In genomic region chr19:45182758-45183157, GRCh38 we compare ENCODE assay signal across 18 cellular contexts. TPM values are rescaled to one million over a fixed set of nuclear protein-coding genes. Genes with fewer than 3 reads are reported as not detected.
DNase-seq lines count a peak whose midpoint lies in the region; ATAC-seq and TF ChIP-seq lines count a peak whose summit lies in the region.
"Had no signal": no experiment of that assay in that cellular context is flagged by ENCODE, and none has a peak within 500 bp of the region (broad histone marks: within the 10 kb centered on the region; RNA-seq: fewer than 3 reads in every experiment).

No MANE protein-coding gene starts in this region.

- BruUV-seq in PC-9 (replicated peaks; lab: Mats Ljungman, UMichigan) = no TSS peak

- POLR2A ChIA-PET in PC-9 (lab: Charles Lee; ENCODE audit: unreplicated experiment) = no interaction called here

- H3K36me3 Mint-ChIP-seq in endothelial cell (ENCODE audit: low read depth, unreplicated experiment) = peaks cover 17% of the 10 kb centered on the region

- 64 to 70% methylated on average over 4 of the region's 4 CpGs for WGBS in heart right ventricle, 2 donors

- peak overlapping the region; percentile 46; the same call in 1 of the 2 replicates for H3K4me2 ChIP-seq in PC-9
- H3K4me2 ChIP-seq: A549 had no signal

- no peaks in the 10 kb centered on the region for H3K9me2 ChIP-seq in PC-9 (ENCODE audit: insufficient read depth)

- no peak for TF ChIP-seq CTCF in heart right ventricle (IDR thresholded peaks at IDR 0.05)
- no peak for TF ChIP-seq CTCF in PC-9 (conservative IDR thresholded peaks at IDR 0.05)
- TF ChIP-seq CTCF in endothelial cell (IDR thresholded peaks at IDR 0.05; ENCODE audit: unreplicated experiment) = no peak

- H3K27ac Mint-ChIP-seq in endothelial cell (ENCODE audit: unreplicated experiment) = no peak overlapping the region

- CTCF ChIA-PET in PC-9 (lab: Charles Lee) = interaction anchor here (0.6 kb wide), 1 partner anchor 119 kb away, joined by 7 read pairs; no protein-coding TSS in a partner anchor

- intact Hi-C loops in Right ventricle myocardium inferior (cut with DNase I) (no loop called here), heart right ventricle (cut with DNase I) (loop anchor here in 2 of 10 donors (10.0 kb wide), 2 partner anchors 62 to 88 kb away; partner anchors contain the start of genes EXOC3L2 (in 1 of the 2) and PPP1R37 (in 1 of the 2)), PC-9 (cut with micrococcal nuclease; ENCODE audit: unreplicated experiment) (no loop called here)

- H3K4me3 ChIP-seq in heart right ventricle (no peak overlapping the region), PC-9 (no peak overlapping the region)
- H3K4me3 ChIP-seq: A549 had no signal

- peaks cover 4% of the 10 kb centered on the region; the same call in 1 of the 2 replicates for H4K20me1 ChIP-seq in PC-9 (ENCODE audit: insufficient read depth)

- peaks cover 35% of the 10 kb centered on the region for H3K79me2 ChIP-seq in PC-9 (ENCODE audit: low read depth)

- H3K27me3 ChIP-seq in heart right ventricle (no peaks in the 10 kb centered on the region), PC-9 (ENCODE audit: insufficient read depth, low read depth) (no peaks in the 10 kb centered on the region)

- no peak overlapping the region for H3K27ac ChIP-seq in heart right ventricle
- no peak overlapping the region for H3K27ac ChIP-seq in PC-9
- H3K27ac ChIP-seq: A549 had no signal

- no peak for ATAC-seq in Right ventricle myocardium inferior
- no peak for ATAC-seq in heart right ventricle
- ATAC-seq: A549 had no signal

- peak overlapping the region; percentile 35 for H3K4me3 Mint-ChIP-seq in endothelial cell (ENCODE audit: unreplicated experiment)

- H2AFZ ChIP-seq in PC-9 = no peak overlapping the region

- H3K4me1 ChIP-seq in heart right ventricle (peaks cover 3 to 42% (median 24%) of the 10 kb centered on the region in 9 donors), PC-9 (replicated peaks; ENCODE audit: insufficient read depth) (peaks cover 28% of the 10 kb centered on the region)

- H3K27me3 Mint-ChIP-seq in endothelial cell (ENCODE audit: unreplicated experiment) = peaks cover 14% of the 10 kb centered on the region

- H3K36me3 ChIP-seq in heart right ventricle = peaks cover 0 to 18% (median 0%) of the 10 kb centered on the region in 9 donors
- H3K36me3 ChIP-seq in PC-9 (ENCODE audit: low read depth) = no peaks in the 10 kb centered on the region

- DNase-seq in Right ventricle myocardium inferior (ENCODE audit: missing footprints) (peak; percentile 37), heart right ventricle (no peak), PC-9 (peak in 1 of 2 experiments; percentile 53), endothelial cell (ENCODE audit: low spot score) (no peak), islet precursor cell (no peak), SIG-M5 treated with dmso at 0.1 percent for 504 hours (lab: John Stamatoyannopoulos, UW; ENCODE audit: unreplicated experiment) (no peak)
- no peak for DNase-seq in activated effector memory CD4-positive, alpha-beta T cell treated with Interleukin-2 at 50 U/mL for 16 hours
- DNase-seq: C1 segment of cervical spinal cord, DMS153, EL, IMR-90, Kasumi-1, NCI-H1105, NCI-H187, NCI-H2171, NCI-H446 treated with DMSO at 0.1 percent for 48 hours had no signal

- H3K9me3 Mint-ChIP-seq in endothelial cell (ENCODE audit: unreplicated experiment) = no peaks in the 10 kb centered on the region

- H3F3A ChIP-seq in PC-9 (ENCODE audit: insufficient read depth, low read depth) = peaks cover 40% of the 10 kb centered on the region; the same call in 1 of the 2 replicates

- H3K4me1 Mint-ChIP-seq in endothelial cell (ENCODE audit: unreplicated experiment) = peaks cover 28% of the 10 kb centered on the region

- H3K9me3 ChIP-seq in heart right ventricle = no peaks in the 10 kb centered on the region
- no peaks in the 10 kb centered on the region for H3K9me3 ChIP-seq in PC-9 (ENCODE audit: insufficient read depth, low read depth)
- H3K9me3 ChIP-seq: A549 had no signal

RNA-seq across cellular contexts. Expression of gene BLOC1S3, which starts 4.2 kb away (rescaled TPM):
- 5.2 TPM for total RNA-seq in Right ventricle myocardium inferior
- 1 to 10 TPM; 2.8 to 8.6 (median 4.8) TPM for total RNA-seq in heart right ventricle
- 1 to 10 TPM; 2.2 to 6.1 TPM for polyA plus RNA-seq in heart right ventricle
- total RNA-seq in PC-9 (2021) = 11.5 and 17.8 TPM in 2 replicates
- total RNA-seq in endothelial cell (ENCODE audit: unreplicated experiment) = 22.7 TPM

RNA-seq across cellular contexts. Expression of gene TRAPPC6A, which starts 4.7 kb away (rescaled TPM):
- total RNA-seq in Right ventricle myocardium inferior (14.2 TPM), heart right ventricle (10 to 100 TPM; 14.3 to 24.9 (median 16.8) TPM), PC-9 (2021) (61.6 and 104 TPM in 2 replicates), endothelial cell (ENCODE audit: unreplicated experiment) (86.2 TPM)
- 10 to 100 TPM; 15.9 to 18.9 TPM for polyA plus RNA-seq in heart right ventricle

RNA-seq across cellular contexts. Expression of gene NKPD1, which starts 22.0 kb away (rescaled TPM):
- not detected for total RNA-seq in Right ventricle myocardium inferior
- total RNA-seq in heart right ventricle = under 1 TPM in 3 of 10 donors, not detected in 7; 0.06 to 0.09 (median 0.07) TPM
- polyA plus RNA-seq in heart right ventricle = under 1 TPM; 0.06 to 0.07 TPM
- 0.37 and 0.75 TPM in 2 replicates for total RNA-seq in PC-9 (2021)
- 0.67 TPM for total RNA-seq in endothelial cell (ENCODE audit: unreplicated experiment)
- total RNA-seq: HT1080 had no signal
